Comparison of ENCODE assay signal across 8 cellular contexts in the genomic region with DNA sequence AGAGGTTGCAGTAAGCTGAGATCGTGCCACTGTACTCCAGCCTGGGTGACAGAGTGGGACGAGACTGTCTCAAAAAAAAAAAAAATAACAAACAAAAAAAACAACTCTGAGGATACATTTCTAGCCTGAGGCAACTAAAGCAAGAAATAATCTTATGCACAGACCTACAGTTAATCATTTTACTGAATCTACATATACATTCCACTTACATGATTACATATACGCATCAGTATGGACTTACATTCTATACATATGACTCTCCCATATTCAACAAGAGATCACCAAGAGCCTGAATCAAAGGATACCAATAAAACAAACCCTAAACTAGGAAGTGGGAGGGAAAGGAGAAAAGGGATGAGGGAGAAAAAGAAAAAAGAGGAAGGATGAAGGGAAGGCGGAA. TPM values are rescaled to one million over a fixed set of nuclear protein-coding genes. Genes with fewer than 3 reads are reported as not detected.
DNase-seq lines count a peak whose midpoint lies in the region; ATAC-seq and TF ChIP-seq lines count a peak whose summit lies in the region.

No MANE protein-coding gene starts in this region.

- peak; percentile 12 for DNase-seq in EH (ENCODE audit: low read depth)
- no peak for DNase-seq in MG63
- DNase-seq in central memory CD8-positive, alpha-beta T cell (ENCODE audit: low spot score in 2 of 2): no peak
- no peak for DNase-seq in nephron progenitor cell
- no peak for DNase-seq in NCI-H510A (lab: John Stamatoyannopoulos, UW)
- no peak for DNase-seq in H4 (ENCODE audit: low spot score)
- DNase-seq in tibial artery: no peak

- H3K4me1 ChIP-seq in tibial artery: peaks cover 0 to 24% (median 10%) of the 10 kb centered on the region in 4 donors

- no peaks in the 10 kb centered on the region for H3K27me3 ChIP-seq in MG63
- H3K27me3 ChIP-seq in tibial artery: no peaks in the 10 kb centered on the region

- H3K27ac Mint-ChIP-seq in central memory CD8-positive, alpha-beta T cell (ENCODE audit: low read depth): peak overlapping the region; percentile 94
- no peak overlapping the region for H3K27ac Mint-ChIP-seq in nephron progenitor cell

- ATAC-seq in central memory CD8-positive, alpha-beta T cell (replicated peaks; ENCODE audit: extremely low read depth, poor library complexity, severe bottlenecking): no peak
- no peak for ATAC-seq in HG02798 (IDR thresholded peaks at IDR 0.05; ENCODE audit: poor library complexity, unreplicated experiment)

- H3K4me1 Mint-ChIP-seq in central memory CD8-positive, alpha-beta T cell: peaks cover 23% of the 10 kb centered on the region
- H3K4me1 Mint-ChIP-seq in nephron progenitor cell: peaks cover 38% of the 10 kb centered on the region

- peak overlapping the region; percentile 89 for H3K4me3 Mint-ChIP-seq in central memory CD8-positive, alpha-beta T cell
- H3K4me3 Mint-ChIP-seq in nephron progenitor cell: peak overlapping the region; percentile 94

- no peaks in the 10 kb centered on the region for H3K9me3 Mint-ChIP-seq in central memory CD8-positive, alpha-beta T cell
- peaks cover 8% of the 10 kb centered on the region for H3K9me3 Mint-ChIP-seq in nephron progenitor cell

- H3K9me3 ChIP-seq in MG63 (no peaks in the 10 kb centered on the region), tibial artery (no peaks in the 10 kb centered on the region)

- H3K4me3 ChIP-seq in MG63 (peak overlapping the region; percentile 95; the same call in 1 of the 2 replicates), tibial artery (peak overlapping the region in 1 of 2 donors; percentile 65)

- H3K36me3 ChIP-seq in MG63 (peaks cover 16% of the 10 kb centered on the region), tibial artery (no peaks in the 10 kb centered on the region)

- TF ChIP-seq CTCF in nephron progenitor cell (IDR thresholded peaks at IDR 0.05) (no peak), tibial artery (IDR thresholded peaks at IDR 0.05) (no peak)

- H3K36me3 Mint-ChIP-seq in central memory CD8-positive, alpha-beta T cell (ENCODE audit: insufficient read depth): peaks cover 10% of the 10 kb centered on the region
- H3K36me3 Mint-ChIP-seq in nephron progenitor cell (ENCODE audit: low read depth): peaks cover 75% of the 10 kb centered on the region

- intact Hi-C loops in tibial artery (cut with DNase I; ENCODE audit: low total_unique reads): no loop called here

- no peaks in the 10 kb centered on the region for H3K27me3 Mint-ChIP-seq in central memory CD8-positive, alpha-beta T cell
- H3K27me3 Mint-ChIP-seq in nephron progenitor cell (ENCODE audit: low read depth, poor library complexity): no peaks in the 10 kb centered on the region

- H3K27ac ChIP-seq in tibial artery: no peak overlapping the region

RNA-seq across cellular contexts. Expression of a gene that starts 1.1 kb away (rescaled TPM):
- total RNA-seq in MG63 (2014; rRNA removed; shearing (Covaris generic); ENCODE audit: low replicate concordance): 33.6 and 110 TPM in 2 replicates
- total RNA-seq in H4 (2014; rRNA removed; shearing (Covaris generic)): 106 and 116 TPM in 2 replicates

RNA-seq across cellular contexts. Expression of a gene that starts 50.1 kb away (rescaled TPM):
- 1.7 and 4.3 TPM in 2 replicates for total RNA-seq in MG63 (2014; rRNA removed; shearing (Covaris generic); ENCODE audit: low replicate concordance)
- total RNA-seq in H4 (2014; rRNA removed; shearing (Covaris generic)): 2.5 and 4.9 TPM in 2 replicates

RNA-seq across cellular contexts. Expression of a gene that starts 50.4 kb away (rescaled TPM):
- 3.9 and 4.5 TPM in 2 replicates for total RNA-seq in MG63 (2014; rRNA removed; shearing (Covaris generic); ENCODE audit: low replicate concordance)
- total RNA-seq in H4 (2014; rRNA removed; shearing (Covaris generic)): 1.5 and 1.7 TPM in 2 replicates

RNA-seq across cellular contexts. Expression of a gene that starts 58.6 kb away (rescaled TPM):
- 77.7 and 95.3 TPM in 2 replicates for total RNA-seq in MG63 (2014; rRNA removed; shearing (Covaris generic); ENCODE audit: low replicate concordance)
- total RNA-seq in H4 (2014; rRNA removed; shearing (Covaris generic)): 121 and 127 TPM in 2 replicates
